In genomic region chr15:87227846-87228245, GRCh38 we compare ENCODE assay signal across 11 cellular contexts.
"Had no signal": no experiment of that assay in that cellular context is flagged by ENCODE, and none has a peak within 500 bp of the region (broad histone marks: within the 10 kb centered on the region; RNA-seq: fewer than 3 reads in every experiment).

No MANE protein-coding gene starts in this region.

- H3K27me3 ChIP-seq: adrenal gland, brain microvascular endothelial cell, gastrocnemius medialis, sigmoid colon had no signal

- DNase-seq: activated CD4-positive, alpha-beta T cell treated with anti-CD3 and anti-CD28 coated beads for 48 hours; activated naive CD4-positive, alpha-beta T cell treated with anti-CD3 and anti-CD28 coated beads, Interleukin-2, amount 50 U/mL, for 16 hours; adrenal gland; brain microvascular endothelial cell; gastrocnemius medialis; kidney glomerular epithelial cell; nephron progenitor cell; sigmoid colon; stimulated activated CD4-positive, alpha-beta T cell treated with anti-CD3 and anti-CD28 coated beads, Interleukin-12 subunit alpha, Interleukin-12 subunit beta, amount 100 ng/mL, for 4 hours; stimulated activated naive CD4-positive, alpha-beta T cell treated with Interleukin-2 at 50 U/mL for 16 hours had no signal

- H3K4me3 ChIP-seq: adrenal gland, gastrocnemius medialis, sigmoid colon had no signal

- ATAC-seq: gastrocnemius medialis, WTC11 had no signal

- H3K36me3 ChIP-seq: adrenal gland, brain microvascular endothelial cell, gastrocnemius medialis, sigmoid colon had no signal

- H3K27ac ChIP-seq: adrenal gland, brain microvascular endothelial cell, gastrocnemius medialis, sigmoid colon had no signal

- H3K4me1 ChIP-seq: adrenal gland, gastrocnemius medialis, sigmoid colon had no signal

- H3K9me3 ChIP-seq: adrenal gland, gastrocnemius medialis had no signal
